15 cellular contexts compared by ENCODE assay signal in genomic region chr5:80962630-80963520, GRCh38. TPM values are rescaled to one million over a fixed set of nuclear protein-coding genes. Genes with fewer than 3 reads are reported as not detected.
DNase-seq lines count a peak whose midpoint lies in the region; ATAC-seq and TF ChIP-seq lines count a peak whose summit lies in the region.
"Had no signal": no experiment of that assay in that cellular context is flagged by ENCODE, and none has a peak within 500 bp of the region (broad histone marks: within the 10 kb centered on the region; RNA-seq: fewer than 3 reads in every experiment).

No MANE protein-coding gene starts in this region.

- no peak for ATAC-seq in GM23338
- ATAC-seq in HG03196 (IDR thresholded peaks at IDR 0.05; ENCODE audit: unreplicated experiment), result no peak

- H3K4me3 ChIP-seq in GM23338, result peak overlapping the region; percentile 24; the same call in 1 of the 2 replicates
- no peak overlapping the region for H3K4me3 ChIP-seq in neural progenitor cell
- H3K4me3 ChIP-seq: suprapubic skin had no signal

- H3K36me3 ChIP-seq in GM23338 (ENCODE audit: insufficient read depth) (no peaks in the 10 kb centered on the region), neural progenitor cell (no peaks in the 10 kb centered on the region)
- H3K36me3 ChIP-seq: breast epithelium, left lung, suprapubic skin had no signal

- no peak for TF ChIP-seq CTCF in GM23338 (conservative IDR thresholded peaks at IDR 0.05; ENCODE audit: low read depth in 2 of 2)
- TF ChIP-seq CTCF in neural progenitor cell (IDR thresholded peaks at IDR 0.05), result no peak

- peaks cover 46% of the 10 kb centered on the region for H3K4me1 Mint-ChIP-seq in T-helper 1 cell treated with Interleukin-12 subunit alpha and Interleukin-12 subunit beta and Interleukin-4 antibody, amounts not matched to agents 30 μg/mL and 1 μg/mL, for 36 hours (ENCODE audit: low read depth)
- H3K4me1 Mint-ChIP-seq in GM23338 (peaks cover 56% of the 10 kb centered on the region), neural progenitor cell (peaks cover 12% of the 10 kb centered on the region)
- peaks cover 60% of the 10 kb centered on the region for H3K4me1 Mint-ChIP-seq in activated naive CD8-positive, alpha-beta T cell treated with anti-CD3 and anti-CD28 coated beads for 36 hours

- DNase-seq in T-helper 1 cell (no peak), GM23338 (ENCODE audit: low spot score) (no peak), neural progenitor cell (ENCODE audit: low spot score) (peak; percentile 15), T1000 (lab: John Stamatoyannopoulos, UW) (no peak), KG1 (lab: John Stamatoyannopoulos, UW) (no peak)
- DNase-seq in activated naive CD8-positive, alpha-beta T cell treated with anti-CD3 and anti-CD28 coated beads for 36 hours, result no peak
- DNase-seq: left lung, NCI-H187, NCI-H748 treated with DMSO at 0.1 percent for 48 hours had no signal

- peak overlapping the region; percentile 30 for H3K4me3 Mint-ChIP-seq in T-helper 1 cell treated with Interleukin-12 subunit alpha and Interleukin-12 subunit beta and Interleukin-4 antibody, amounts not matched to agents 30 μg/mL and 1 μg/mL, for 36 hours
- H3K4me3 Mint-ChIP-seq in GM23338 (peak overlapping the region; percentile 29), neural progenitor cell (no peak overlapping the region)
- peak overlapping the region; percentile 63 for H3K4me3 Mint-ChIP-seq in activated naive CD8-positive, alpha-beta T cell treated with anti-CD3 and anti-CD28 coated beads for 36 hours

- H3F3A ChIP-seq in GM23338 (replicated peaks; ENCODE audit: low read depth) (peaks cover 7% of the 10 kb centered on the region; the same call in 1 of the 2 replicates), neural progenitor cell (ENCODE audit: low read depth) (peaks cover 34% of the 10 kb centered on the region)

- H3K9ac ChIP-seq in neural progenitor cell, result no peak overlapping the region

- peaks cover 30% of the 10 kb centered on the region for H3K27me3 ChIP-seq in GM23338 (ENCODE audit: insufficient read depth)
- H3K27me3 ChIP-seq in neural progenitor cell, result peaks cover 68% of the 10 kb centered on the region

- H4K20me1 ChIP-seq in GM23338 (replicated peaks; ENCODE audit: insufficient read depth) (no peaks in the 10 kb centered on the region), neural progenitor cell (ENCODE audit: low read depth) (peaks cover 6% of the 10 kb centered on the region)

- no peak overlapping the region for H3K27ac ChIP-seq in GM23338 (ENCODE audit: low read depth)
- no peak overlapping the region for H3K27ac ChIP-seq in neural progenitor cell
- H3K27ac ChIP-seq: 22Rv1, breast epithelium, suprapubic skin had no signal

- H2AFZ ChIP-seq in GM23338, result no peak overlapping the region
- H2AFZ ChIP-seq in neural progenitor cell (replicated peaks), result no peak overlapping the region

- H3K27me3 Mint-ChIP-seq in T-helper 1 cell treated with Interleukin-12 subunit alpha and Interleukin-12 subunit beta and Interleukin-4 antibody, amounts not matched to agents 30 μg/mL and 1 μg/mL, for 36 hours (ENCODE audit: low read depth), result peaks cover 9% of the 10 kb centered on the region
- peaks cover 24% of the 10 kb centered on the region for H3K27me3 Mint-ChIP-seq in GM23338 (ENCODE audit: insufficient read depth, low read depth, poor library complexity)
- no peaks in the 10 kb centered on the region for H3K27me3 Mint-ChIP-seq in activated naive CD8-positive, alpha-beta T cell treated with anti-CD3 and anti-CD28 coated beads for 36 hours
- H3K27me3 Mint-ChIP-seq in neural progenitor cell (ENCODE audit: insufficient read depth, low read depth), result peaks cover 31% of the 10 kb centered on the region

- peaks cover 4% of the 10 kb centered on the region for H3K36me3 Mint-ChIP-seq in T-helper 1 cell treated with Interleukin-12 subunit alpha and Interleukin-12 subunit beta and Interleukin-4 antibody, amounts not matched to agents 30 μg/mL and 1 μg/mL, for 36 hours (ENCODE audit: low read depth)
- H3K36me3 Mint-ChIP-seq in GM23338 (ENCODE audit: low read depth) (peaks cover 5% of the 10 kb centered on the region; the same call in 1 of the 3 replicates), neural progenitor cell (peaks cover 4% of the 10 kb centered on the region)
- H3K36me3 Mint-ChIP-seq in activated naive CD8-positive, alpha-beta T cell treated with anti-CD3 and anti-CD28 coated beads for 36 hours, result peaks cover 4% of the 10 kb centered on the region

- peak overlapping the region; percentile 64 for H3K4me2 ChIP-seq in GM23338
- H3K4me2 ChIP-seq in neural progenitor cell, result no peak overlapping the region

- no peaks in the 10 kb centered on the region for H3K9me3 ChIP-seq in neural progenitor cell (ENCODE audit: low read depth)
- H3K9me3 ChIP-seq: breast epithelium, left lung, suprapubic skin had no signal

- no peaks in the 10 kb centered on the region for H3K9me2 ChIP-seq in GM23338 (ENCODE audit: insufficient read depth)

- H3K79me2 ChIP-seq in GM23338 (replicated peaks; ENCODE audit: insufficient read depth), result peaks cover 57% of the 10 kb centered on the region
- no peaks in the 10 kb centered on the region for H3K79me2 ChIP-seq in neural progenitor cell (ENCODE audit: low read depth)

- H3K4me1 ChIP-seq in GM23338 (ENCODE audit: insufficient read depth), result peaks cover 60% of the 10 kb centered on the region
- peaks cover 22% of the 10 kb centered on the region for H3K4me1 ChIP-seq in neural progenitor cell
- H3K4me1 ChIP-seq: breast epithelium had no signal

- H3K9me3 Mint-ChIP-seq in T-helper 1 cell treated with Interleukin-12 subunit alpha and Interleukin-12 subunit beta and Interleukin-4 antibody, amounts not matched to agents 30 μg/mL and 1 μg/mL, for 36 hours, result no peaks in the 10 kb centered on the region
- H3K9me3 Mint-ChIP-seq in GM23338, result peaks cover 5% of the 10 kb centered on the region; the same call in 1 of the 3 replicates
- no peaks in the 10 kb centered on the region for H3K9me3 Mint-ChIP-seq in activated naive CD8-positive, alpha-beta T cell treated with anti-CD3 and anti-CD28 coated beads for 36 hours
- H3K9me3 Mint-ChIP-seq in neural progenitor cell, result peaks cover 6% of the 10 kb centered on the region

- H3K27ac Mint-ChIP-seq in T-helper 1 cell treated with Interleukin-12 subunit alpha and Interleukin-12 subunit beta and Interleukin-4 antibody, amounts not matched to agents 30 μg/mL and 1 μg/mL, for 36 hours, result no peak overlapping the region
- H3K27ac Mint-ChIP-seq in GM23338 (no peak overlapping the region), neural progenitor cell (no peak overlapping the region)
- peak overlapping the region; percentile 44 for H3K27ac Mint-ChIP-seq in activated naive CD8-positive, alpha-beta T cell treated with anti-CD3 and anti-CD28 coated beads for 36 hours
- H3K27ac Mint-ChIP-seq: nephron had no signal

TF ChIP-seq in GM23338, 12 proteins besides CTCF, POLR2A, EP300 and RAD21 (continues in another document):
- TF ChIP-seq ZNF331 (CRISPR knock-in tag; IDR thresholded peaks at IDR 0.05; ENCODE audit: low read depth), result no peak
- TF ChIP-seq, protein P1, sequence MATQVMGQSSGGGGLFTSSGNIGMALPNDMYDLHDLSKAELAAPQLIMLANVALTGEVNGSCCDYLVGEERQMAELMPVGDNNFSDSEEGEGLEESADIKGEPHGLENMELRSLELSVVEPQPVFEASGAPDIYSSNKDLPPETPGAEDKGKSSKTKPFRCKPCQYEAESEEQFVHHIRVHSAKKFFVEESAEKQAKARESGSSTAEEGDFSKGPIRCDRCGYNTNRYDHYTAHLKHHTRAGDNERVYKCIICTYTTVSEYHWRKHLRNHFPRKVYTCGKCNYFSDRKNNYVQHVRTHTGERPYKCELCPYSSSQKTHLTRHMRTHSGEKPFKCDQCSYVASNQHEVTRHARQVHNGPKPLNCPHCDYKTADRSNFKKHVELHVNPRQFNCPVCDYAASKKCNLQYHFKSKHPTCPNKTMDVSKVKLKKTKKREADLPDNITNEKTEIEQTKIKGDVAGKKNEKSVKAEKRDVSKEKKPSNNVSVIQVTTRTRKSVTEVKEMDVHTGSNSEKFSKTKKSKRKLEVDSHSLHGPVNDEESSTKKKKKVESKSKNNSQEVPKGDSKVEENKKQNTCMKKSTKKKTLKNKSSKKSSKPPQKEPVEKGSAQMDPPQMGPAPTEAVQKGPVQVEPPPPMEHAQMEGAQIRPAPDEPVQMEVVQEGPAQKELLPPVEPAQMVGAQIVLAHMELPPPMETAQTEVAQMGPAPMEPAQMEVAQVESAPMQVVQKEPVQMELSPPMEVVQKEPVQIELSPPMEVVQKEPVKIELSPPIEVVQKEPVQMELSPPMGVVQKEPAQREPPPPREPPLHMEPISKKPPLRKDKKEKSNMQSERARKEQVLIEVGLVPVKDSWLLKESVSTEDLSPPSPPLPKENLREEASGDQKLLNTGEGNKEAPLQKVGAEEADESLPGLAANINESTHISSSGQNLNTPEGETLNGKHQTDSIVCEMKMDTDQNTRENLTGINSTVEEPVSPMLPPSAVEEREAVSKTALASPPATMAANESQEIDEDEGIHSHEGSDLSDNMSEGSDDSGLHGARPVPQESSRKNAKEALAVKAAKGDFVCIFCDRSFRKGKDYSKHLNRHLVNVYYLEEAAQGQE (IDR thresholded peaks at IDR 0.05; ENCODE audit: unreplicated experiment), result no peak

RNA-seq across cellular contexts. Expression of gene RASGRF2, which starts 2.7 kb away (rescaled TPM):
- 15.0 and 19.2 TPM in 2 replicates for total RNA-seq in GM23338 (2014; rRNA removed; shearing (Covaris generic))
- polyA plus RNA-seq in GM23338 (2016; fragmentation: Nextera tagmentation; extraction: Ambion mirVana), result 4.3 and 5.0 TPM in 2 replicates
- 10 to 100 TPM; 12.3 to 13.3 TPM for total RNA-seq in activated naive CD8-positive, alpha-beta T cell treated with anti-CD3 and anti-CD28 coated beads for 36 hours
- 0.15 and 0.40 TPM in 2 replicates for total RNA-seq in neural progenitor cell (ENCODE audit: low replicate concordance)
